In the genomic region with DNA sequence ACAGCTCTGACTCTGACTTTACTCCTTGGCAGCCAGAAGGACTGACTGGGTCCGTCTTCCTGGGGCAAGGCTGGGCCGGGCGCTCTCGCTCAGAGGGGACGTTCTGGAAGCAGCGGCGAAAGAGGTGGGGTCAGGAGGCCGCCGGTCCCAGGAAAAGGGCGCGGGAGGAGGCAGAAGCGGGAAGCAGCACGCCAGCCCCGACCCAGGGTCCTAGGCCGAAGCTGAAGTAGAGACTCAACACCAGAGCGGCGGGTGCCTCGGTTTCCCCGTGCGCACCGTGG, we compare ENCODE assay signal across 1 cellular context.
A peak's percentile ranks its signal among the peaks of the same experiment; 100 is the strongest.
TF ChIP-seq lines count a peak whose summit lies in the region.

No MANE protein-coding gene starts in this region.

TF ChIP-seq in HepG2, 621 proteins besides CTCF, POLR2A, EP300 and RAD21 (continued from another document and continues in another):
- TF ChIP-seq, protein P1, sequence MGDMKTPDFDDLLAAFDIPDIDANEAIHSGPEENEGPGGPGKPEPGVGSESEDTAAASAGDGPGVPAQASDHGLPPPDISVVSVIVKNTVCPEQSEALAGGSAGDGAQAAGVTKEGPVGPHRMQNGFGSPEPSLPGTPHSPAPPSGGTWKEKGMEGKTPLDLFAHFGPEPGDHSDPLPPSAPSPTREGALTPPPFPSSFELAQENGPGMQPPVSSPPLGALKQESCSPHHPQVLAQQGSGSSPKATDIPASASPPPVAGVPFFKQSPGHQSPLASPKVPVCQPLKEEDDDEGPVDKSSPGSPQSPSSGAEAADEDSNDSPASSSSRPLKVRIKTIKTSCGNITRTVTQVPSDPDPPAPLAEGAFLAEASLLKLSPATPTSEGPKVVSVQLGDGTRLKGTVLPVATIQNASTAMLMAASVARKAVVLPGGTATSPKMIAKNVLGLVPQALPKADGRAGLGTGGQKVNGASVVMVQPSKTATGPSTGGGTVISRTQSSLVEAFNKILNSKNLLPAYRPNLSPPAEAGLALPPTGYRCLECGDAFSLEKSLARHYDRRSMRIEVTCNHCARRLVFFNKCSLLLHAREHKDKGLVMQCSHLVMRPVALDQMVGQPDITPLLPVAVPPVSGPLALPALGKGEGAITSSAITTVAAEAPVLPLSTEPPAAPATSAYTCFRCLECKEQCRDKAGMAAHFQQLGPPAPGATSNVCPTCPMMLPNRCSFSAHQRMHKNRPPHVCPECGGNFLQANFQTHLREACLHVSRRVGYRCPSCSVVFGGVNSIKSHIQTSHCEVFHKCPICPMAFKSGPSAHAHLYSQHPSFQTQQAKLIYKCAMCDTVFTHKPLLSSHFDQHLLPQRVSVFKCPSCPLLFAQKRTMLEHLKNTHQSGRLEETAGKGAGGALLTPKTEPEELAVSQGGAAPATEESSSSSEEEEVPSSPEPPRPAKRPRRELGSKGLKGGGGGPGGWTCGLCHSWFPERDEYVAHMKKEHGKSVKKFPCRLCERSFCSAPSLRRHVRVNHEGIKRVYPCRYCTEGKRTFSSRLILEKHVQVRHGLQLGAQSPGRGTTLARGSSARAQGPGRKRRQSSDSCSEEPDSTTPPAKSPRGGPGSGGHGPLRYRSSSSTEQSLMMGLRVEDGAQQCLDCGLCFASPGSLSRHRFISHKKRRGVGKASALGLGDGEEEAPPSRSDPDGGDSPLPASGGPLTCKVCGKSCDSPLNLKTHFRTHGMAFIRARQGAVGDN (CRISPR knock-in tag; IDR thresholded peaks at IDR 0.05), result peak; percentile 66; the same call in 1 of the 2 replicates
- no peak for TF ChIP-seq ZNF207 (IDR thresholded peaks at IDR 0.05; ENCODE audit: borderline replicate concordance)
- 0 out of 2 replicates have a peak, but pooled peaks have one; percentile 25 for TF ChIP-seq ZNF138 (CRISPR knock-in tag; IDR thresholded peaks at IDR 0.05; ENCODE audit: low read depth)
- TF ChIP-seq ZNF780A (CRISPR knock-in tag; IDR thresholded peaks at IDR 0.05), result no peak
- peak; percentile 30 for TF ChIP-seq ASH2L (IDR thresholded peaks at IDR 0.05; ENCODE audit: insufficient read length, low read depth, low read length)
- no peak for TF ChIP-seq ZNF441 (CRISPR knock-in tag; IDR thresholded peaks at IDR 0.05; ENCODE audit: borderline replicate concordance)
- TF ChIP-seq, protein P2, sequence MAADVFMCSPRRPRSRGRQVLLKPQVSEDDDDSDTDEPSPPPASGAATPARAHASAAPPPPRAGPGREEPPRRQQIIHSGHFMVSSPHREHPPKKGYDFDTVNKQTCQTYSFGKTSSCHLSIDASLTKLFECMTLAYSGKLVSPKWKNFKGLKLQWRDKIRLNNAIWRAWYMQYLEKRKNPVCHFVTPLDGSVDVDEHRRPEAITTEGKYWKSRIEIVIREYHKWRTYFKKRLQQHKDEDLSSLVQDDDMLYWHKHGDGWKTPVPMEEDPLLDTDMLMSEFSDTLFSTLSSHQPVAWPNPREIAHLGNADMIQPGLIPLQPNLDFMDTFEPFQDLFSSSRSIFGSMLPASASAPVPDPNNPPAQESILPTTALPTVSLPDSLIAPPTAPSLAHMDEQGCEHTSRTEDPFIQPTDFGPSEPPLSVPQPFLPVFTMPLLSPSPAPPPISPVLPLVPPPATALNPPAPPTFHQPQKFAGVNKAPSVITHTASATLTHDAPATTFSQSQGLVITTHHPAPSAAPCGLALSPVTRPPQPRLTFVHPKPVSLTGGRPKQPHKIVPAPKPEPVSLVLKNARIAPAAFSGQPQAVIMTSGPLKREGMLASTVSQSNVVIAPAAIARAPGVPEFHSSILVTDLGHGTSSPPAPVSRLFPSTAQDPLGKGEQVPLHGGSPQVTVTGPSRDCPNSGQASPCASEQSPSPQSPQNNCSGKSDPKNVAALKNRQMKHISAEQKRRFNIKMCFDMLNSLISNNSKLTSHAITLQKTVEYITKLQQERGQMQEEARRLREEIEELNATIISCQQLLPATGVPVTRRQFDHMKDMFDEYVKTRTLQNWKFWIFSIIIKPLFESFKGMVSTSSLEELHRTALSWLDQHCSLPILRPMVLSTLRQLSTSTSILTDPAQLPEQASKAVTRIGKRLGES (CRISPR knock-in tag; IDR thresholded peaks at IDR 0.05; ENCODE audit: borderline replicate concordance), result no peak
- peak; percentile 77; the same call in 1 of the 2 replicates for TF ChIP-seq ZNF414 (CRISPR knock-in tag; IDR thresholded peaks at IDR 0.05)
- TF ChIP-seq ZFY (CRISPR knock-in tag; IDR thresholded peaks at IDR 0.05), result no peak; the same call in 1 of the 2 replicates
- TF ChIP-seq FLYWCH1 (CRISPR knock-in tag; IDR thresholded peaks at IDR 0.05), result no peak
- TF ChIP-seq ZBTB3 (CRISPR knock-in tag; IDR thresholded peaks at IDR 0.05; ENCODE audit: borderline replicate concordance, low read depth), result no peak
- TF ChIP-seq ZNF350 (CRISPR knock-in tag; IDR thresholded peaks at IDR 0.05; ENCODE audit: borderline replicate concordance, low read depth), result 0 out of 2 replicates have a peak, but pooled peaks have one; percentile 14
- no peak for TF ChIP-seq ZMYM2 (CRISPR knock-in tag; IDR thresholded peaks at IDR 0.05)
- TF ChIP-seq NR3C1 (CRISPR knock-in tag; IDR thresholded peaks at IDR 0.05), result no peak
- no peak for TF ChIP-seq ATF2 (CRISPR knock-in tag; IDR thresholded peaks at IDR 0.05)
- TF ChIP-seq, protein P3, sequence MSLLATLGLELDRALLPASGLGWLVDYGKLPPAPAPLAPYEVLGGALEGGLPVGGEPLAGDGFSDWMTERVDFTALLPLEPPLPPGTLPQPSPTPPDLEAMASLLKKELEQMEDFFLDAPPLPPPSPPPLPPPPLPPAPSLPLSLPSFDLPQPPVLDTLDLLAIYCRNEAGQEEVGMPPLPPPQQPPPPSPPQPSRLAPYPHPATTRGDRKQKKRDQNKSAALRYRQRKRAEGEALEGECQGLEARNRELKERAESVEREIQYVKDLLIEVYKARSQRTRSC (CRISPR knock-in tag; IDR thresholded peaks at IDR 0.05; ENCODE audit: low read depth), result no peak
- TF ChIP-seq, protein P4, sequence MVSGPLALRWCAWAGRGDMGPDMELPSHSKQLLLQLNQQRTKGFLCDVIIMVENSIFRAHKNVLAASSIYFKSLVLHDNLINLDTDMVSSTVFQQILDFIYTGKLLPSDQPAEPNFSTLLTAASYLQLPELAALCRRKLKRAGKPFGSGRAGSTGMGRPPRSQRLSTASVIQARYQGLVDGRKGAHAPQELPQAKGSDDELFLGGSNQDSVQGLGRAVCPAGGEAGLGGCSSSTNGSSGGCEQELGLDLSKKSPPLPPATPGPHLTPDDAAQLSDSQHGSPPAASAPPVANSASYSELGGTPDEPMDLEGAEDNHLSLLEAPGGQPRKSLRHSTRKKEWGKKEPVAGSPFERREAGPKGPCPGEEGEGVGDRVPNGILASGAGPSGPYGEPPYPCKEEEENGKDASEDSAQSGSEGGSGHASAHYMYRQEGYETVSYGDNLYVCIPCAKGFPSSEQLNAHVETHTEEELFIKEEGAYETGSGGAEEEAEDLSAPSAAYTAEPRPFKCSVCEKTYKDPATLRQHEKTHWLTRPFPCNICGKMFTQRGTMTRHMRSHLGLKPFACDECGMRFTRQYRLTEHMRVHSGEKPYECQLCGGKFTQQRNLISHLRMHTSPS (CRISPR knock-in tag; IDR thresholded peaks at IDR 0.05; ENCODE audit: low read depth), result no peak
- no peak for TF ChIP-seq NFRKB (IDR thresholded peaks at IDR 0.05)
- no peak for TF ChIP-seq AGO2 (optimal IDR thresholded peaks at IDR 0.05; ENCODE audit: low read depth, low read length)
- TF ChIP-seq FOXA1 (IDR thresholded peaks at IDR 0.05), result no peak
- no peak for TF ChIP-seq FOXA1 (CRISPR knock-in tag; IDR thresholded peaks at IDR 0.05)
- TF ChIP-seq RBFOX2 (IDR thresholded peaks at IDR 0.05; ENCODE audit: low read depth, low read length), result no peak
- TF ChIP-seq RFX1 (IDR thresholded peaks at IDR 0.05), result no peak
- TF ChIP-seq ZNF589 (CRISPR knock-in tag; conservative IDR thresholded peaks at IDR 0.05), result no peak
- no peak for TF ChIP-seq HES4 (CRISPR knock-in tag; IDR thresholded peaks at IDR 0.05; ENCODE audit: borderline replicate concordance)
- TF ChIP-seq PLRG1 (conservative IDR thresholded peaks at IDR 0.05), result no peak
- TF ChIP-seq ZMYM3 (CRISPR knock-in tag; IDR thresholded peaks at IDR 0.05), result no peak
- no peak for TF ChIP-seq ISX (CRISPR knock-in tag; conservative IDR thresholded peaks at IDR 0.05)
- no peak for TF ChIP-seq HMGA1 (CRISPR knock-in tag; conservative IDR thresholded peaks at IDR 0.05)
- TF ChIP-seq, protein P5, sequence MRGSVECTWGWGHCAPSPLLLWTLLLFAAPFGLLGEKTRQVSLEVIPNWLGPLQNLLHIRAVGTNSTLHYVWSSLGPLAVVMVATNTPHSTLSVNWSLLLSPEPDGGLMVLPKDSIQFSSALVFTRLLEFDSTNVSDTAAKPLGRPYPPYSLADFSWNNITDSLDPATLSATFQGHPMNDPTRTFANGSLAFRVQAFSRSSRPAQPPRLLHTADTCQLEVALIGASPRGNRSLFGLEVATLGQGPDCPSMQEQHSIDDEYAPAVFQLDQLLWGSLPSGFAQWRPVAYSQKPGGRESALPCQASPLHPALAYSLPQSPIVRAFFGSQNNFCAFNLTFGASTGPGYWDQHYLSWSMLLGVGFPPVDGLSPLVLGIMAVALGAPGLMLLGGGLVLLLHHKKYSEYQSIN (CRISPR knock-in tag; IDR thresholded peaks at IDR 0.05; ENCODE audit: borderline replicate concordance), result no peak
- no peak for TF ChIP-seq ZNF512B (CRISPR knock-in tag; IDR thresholded peaks at IDR 0.05; ENCODE audit: borderline replicate concordance)
- no peak for TF ChIP-seq ETS1 (CRISPR knock-in tag; IDR thresholded peaks at IDR 0.05)
- TF ChIP-seq ARNT2 (CRISPR knock-in tag; IDR thresholded peaks at IDR 0.05; ENCODE audit: low read depth), result 0 out of 2 replicates have a peak, but pooled peaks have one; percentile 17
- TF ChIP-seq ZBTB7B (CRISPR knock-in tag; IDR thresholded peaks at IDR 0.05), result no peak
- no peak for TF ChIP-seq SUZ12 (IDR thresholded peaks at IDR 0.05; ENCODE audit: low read depth, low read length)
- TF ChIP-seq, protein P6, sequence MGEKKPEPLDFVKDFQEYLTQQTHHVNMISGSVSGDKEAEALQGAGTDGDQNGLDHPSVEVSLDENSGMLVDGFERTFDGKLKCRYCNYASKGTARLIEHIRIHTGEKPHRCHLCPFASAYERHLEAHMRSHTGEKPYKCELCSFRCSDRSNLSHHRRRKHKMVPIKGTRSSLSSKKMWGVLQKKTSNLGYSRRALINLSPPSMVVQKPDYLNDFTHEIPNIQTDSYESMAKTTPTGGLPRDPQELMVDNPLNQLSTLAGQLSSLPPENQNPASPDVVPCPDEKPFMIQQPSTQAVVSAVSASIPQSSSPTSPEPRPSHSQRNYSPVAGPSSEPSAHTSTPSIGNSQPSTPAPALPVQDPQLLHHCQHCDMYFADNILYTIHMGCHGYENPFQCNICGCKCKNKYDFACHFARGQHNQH (CRISPR knock-in tag; IDR thresholded peaks at IDR 0.05), result no peak
- no peak for TF ChIP-seq SP140L (CRISPR knock-in tag; IDR thresholded peaks at IDR 0.05; ENCODE audit: borderline replicate concordance)
- TF ChIP-seq, protein P7, sequence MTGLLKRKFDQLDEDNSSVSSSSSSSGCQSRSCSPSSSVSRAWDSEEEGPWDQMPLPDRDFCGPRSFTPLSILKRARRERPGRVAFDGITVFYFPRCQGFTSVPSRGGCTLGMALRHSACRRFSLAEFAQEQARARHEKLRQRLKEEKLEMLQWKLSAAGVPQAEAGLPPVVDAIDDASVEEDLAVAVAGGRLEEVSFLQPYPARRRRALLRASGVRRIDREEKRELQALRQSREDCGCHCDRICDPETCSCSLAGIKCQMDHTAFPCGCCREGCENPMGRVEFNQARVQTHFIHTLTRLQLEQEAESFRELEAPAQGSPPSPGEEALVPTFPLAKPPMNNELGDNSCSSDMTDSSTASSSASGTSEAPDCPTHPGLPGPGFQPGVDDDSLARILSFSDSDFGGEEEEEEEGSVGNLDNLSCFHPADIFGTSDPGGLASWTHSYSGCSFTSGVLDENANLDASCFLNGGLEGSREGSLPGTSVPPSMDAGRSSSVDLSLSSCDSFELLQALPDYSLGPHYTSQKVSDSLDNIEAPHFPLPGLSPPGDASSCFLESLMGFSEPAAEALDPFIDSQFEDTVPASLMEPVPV (CRISPR knock-in tag; IDR thresholded peaks at IDR 0.05), result no peak
